ENCODE assay signal across 18 cellular contexts in the genomic region with DNA sequence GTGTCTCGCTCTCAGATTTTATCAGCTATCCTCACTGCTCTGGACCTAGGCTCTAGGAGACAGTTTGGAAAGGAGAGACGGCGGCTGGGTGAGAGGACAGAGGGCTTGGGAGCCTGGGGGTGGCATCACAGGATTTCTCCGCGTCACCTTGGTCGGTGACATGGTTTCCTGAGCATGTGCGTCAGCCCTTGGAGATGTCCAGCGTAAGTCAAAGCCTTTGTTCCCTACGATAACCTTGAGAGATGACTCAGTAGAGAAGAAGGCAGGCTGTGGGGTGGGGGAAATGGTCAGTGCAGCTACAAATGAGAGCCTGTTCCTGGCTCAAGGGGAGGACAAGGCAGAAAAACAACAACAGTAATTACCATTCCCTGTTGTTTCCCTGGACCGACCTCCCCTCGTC.
A peak's percentile ranks its signal among the peaks of the same experiment; 100 is the strongest.
DNase-seq lines count a peak whose midpoint lies in the region; ATAC-seq and TF ChIP-seq lines count a peak whose summit lies in the region.
"Had no signal": no experiment of that assay in that cellular context is flagged by ENCODE, and none has a peak within 500 bp of the region (broad histone marks: within the 10 kb centered on the region; RNA-seq: fewer than 3 reads in every experiment).

No MANE protein-coding gene starts in this region.

- H3K9ac ChIP-seq in SK-N-SH (no peak overlapping the region), trophoblast cell (ENCODE audit: low read length) (no peak overlapping the region)

- H3K4me3 ChIP-seq in SK-N-SH (ENCODE audit: low read depth in 2 of 2, low read length in 1 of 2) (no peak overlapping the region), fibroblast of mammary gland (ENCODE audit: control insufficient read depth, low read depth, low read length) (no peak overlapping the region), trophoblast cell (ENCODE audit: low read depth, low read length) (no peak overlapping the region)
- H3K4me3 ChIP-seq: esophagus squamous epithelium, psoas muscle, suprapubic skin had no signal

- no peak overlapping the region for H2AK5ac ChIP-seq in trophoblast cell (ENCODE audit: low read length)

- no peaks in the 10 kb centered on the region for H4K20me1 ChIP-seq in SK-N-SH (ENCODE audit: insufficient read depth)

- H3K79me1 ChIP-seq in trophoblast cell (ENCODE audit: low read length), result peaks cover 24% of the 10 kb centered on the region

- no peak overlapping the region for H3K14ac ChIP-seq in trophoblast cell (ENCODE audit: low read length)

- H3K79me2 ChIP-seq in SK-N-SH (ENCODE audit: insufficient read depth), result no peaks in the 10 kb centered on the region
- H3K79me2 ChIP-seq in trophoblast cell (ENCODE audit: control insufficient read depth, insufficient read depth, low read length, poor library complexity), result no peaks in the 10 kb centered on the region

- H2BK120ac ChIP-seq in trophoblast cell (ENCODE audit: insufficient read depth, low read length, poor library complexity), result peak overlapping the region; percentile 82

- H3K9me3 ChIP-seq in SK-N-SH, result no peaks in the 10 kb centered on the region
- H3K9me3 ChIP-seq in trophoblast cell (ENCODE audit: insufficient read depth, low read depth, low read length), result no peaks in the 10 kb centered on the region
- H3K9me3 ChIP-seq: esophagus squamous epithelium, psoas muscle, suprapubic skin had no signal

- CTCF ChIA-PET in SK-N-SH (lab: Yijun Ruan, JAX), result interaction anchor here (0.6 to 1.2 kb wide), 2 partner anchors 22 to 83 kb away, joined by 3 to 4 read pairs; no protein-coding TSS in a partner anchor

- no peak for TF ChIP-seq EP300 in SK-N-SH (IDR thresholded peaks at IDR 0.05; ENCODE audit: borderline replicate concordance in 1 of 2, low read depth in 1 of 2, low read length in 1 of 2)

- WGBS in SK-N-SH (ENCODE audit: low lambda C conversion rate), result 81% methylated on average over 11 of the region's 11 CpGs
- no CpG with 5 or more reads among the region's 11 CpGs for WGBS in trophoblast cell (ENCODE audit: extremely low coverage, insufficient coverage, insufficient read length)

- in situ Hi-C loops in ACHN (cut with HindIII; ENCODE audit: low pct_ligation_motif_present, low pct_unique_long_range_greater_than_20kb, low sequenced_read_pairs), result no loop called here

- TF ChIP-seq CTCF in SK-N-SH (IDR thresholded peaks at IDR 0.05), result no peak
- no peak for TF ChIP-seq CTCF in fibroblast of mammary gland (conservative IDR thresholded peaks at IDR 0.05; ENCODE audit: control insufficient read depth, insufficient read depth, low read depth, low read length)

- no peak overlapping the region for H2BK12ac ChIP-seq in trophoblast cell (ENCODE audit: low read length)

- no peak overlapping the region for H3K18ac ChIP-seq in trophoblast cell (ENCODE audit: low read length)

- H3F3A ChIP-seq in SK-N-SH (replicated peaks; ENCODE audit: insufficient read depth), result no peaks in the 10 kb centered on the region

- no peaks in the 10 kb centered on the region for H3K9me2 ChIP-seq in SK-N-SH

- peak overlapping the region; percentile 74 for H4K91ac ChIP-seq in trophoblast cell (ENCODE audit: low read depth, low read length)

- DNase-seq in HCEC 1CT, result peak; percentile 24
- DNase-seq in SK-N-SH, result no peak
- DNase-seq in fibroblast of mammary gland (ENCODE audit: low read depth), result peak; percentile 7
- DNase-seq in trophoblast cell, result peak; percentile 99
- no peak for DNase-seq in ACHN
- DNase-seq in cerebellar nuclear complex (lab: John Stamatoyannopoulos, UW), result no peak
- no peak for DNase-seq in Kasumi-1 (lab: John Stamatoyannopoulos, UW)
- DNase-seq: activated CD4-positive, alpha-beta T cell treated with anti-CD3 and anti-CD28 coated beads, Interleukin-2, amount 50 U/mL, for 4 hours; Calu3; esophagus squamous epithelium; kidney; MM.1S; NCI-H1694 treated with DMSO at 0.1 percent for 48 hours; psoas muscle; RPMI8226; SW 1271 had no signal

- TF ChIP-seq RAD21 in SK-N-SH (IDR thresholded peaks at IDR 0.05; ENCODE audit: low read length), result no peak

- H3K27me3 ChIP-seq in SK-N-SH (ENCODE audit: insufficient read depth) (no peaks in the 10 kb centered on the region), trophoblast cell (ENCODE audit: insufficient read depth, low read length) (no peaks in the 10 kb centered on the region)
- H3K27me3 ChIP-seq: esophagus squamous epithelium, suprapubic skin had no signal

- H4K12ac ChIP-seq in trophoblast cell (ENCODE audit: low read depth, low read length), result peak overlapping the region; percentile 58

- H3K27ac ChIP-seq in SK-N-SH (ENCODE audit: low read depth in 2 of 2, low read length in 1 of 2), result no peak overlapping the region
- peak overlapping the region; percentile 94 for H3K27ac ChIP-seq in trophoblast cell (ENCODE audit: low read depth, low read length)
- H3K27ac ChIP-seq: esophagus squamous epithelium, psoas muscle, suprapubic skin had no signal

- peak overlapping the region; percentile 79 for H2BK5ac ChIP-seq in trophoblast cell (ENCODE audit: low read depth, low read length, poor library complexity)

- H2AFZ ChIP-seq in SK-N-SH (ENCODE audit: low read depth) (no peak overlapping the region), trophoblast cell (ENCODE audit: insufficient read depth, low read length, poor library complexity) (no peak overlapping the region)

- H3K23ac ChIP-seq in trophoblast cell (ENCODE audit: low read length), result no peak overlapping the region

- no peak overlapping the region for H3K4ac ChIP-seq in trophoblast cell (ENCODE audit: low read depth, low read length)

- no peak overlapping the region for H4K8ac ChIP-seq in trophoblast cell (ENCODE audit: low read depth, low read length)

- no peak overlapping the region for H3K4me2 ChIP-seq in SK-N-SH
- no peak overlapping the region for H3K4me2 ChIP-seq in trophoblast cell (ENCODE audit: low read length)

- no peak for ATAC-seq in HG03025 (IDR thresholded peaks at IDR 0.05; ENCODE audit: low FRiP score, unreplicated experiment)
- ATAC-seq: psoas muscle had no signal

- POLR2A ChIA-PET in SK-N-SH (lab: Yijun Ruan, JAX), result no interaction called here

- H3K36me3 ChIP-seq in SK-N-SH (replicated peaks in 1 of 2; ENCODE audit: control insufficient read depth in 1 of 2, insufficient read depth in 2 of 2, low read length in 1 of 2), result no peaks in the 10 kb centered on the region
- no peaks in the 10 kb centered on the region for H3K36me3 ChIP-seq in trophoblast cell (ENCODE audit: control insufficient read depth in 1 of 2, insufficient read depth in 2 of 2, low read length in 2 of 2)
- H3K36me3 ChIP-seq: esophagus squamous epithelium, suprapubic skin had no signal

- H3K4me1 ChIP-seq in SK-N-SH (ENCODE audit: control insufficient read depth in 1 of 2, insufficient read depth in 2 of 2, low read depth in 1 of 2, low read length in 1 of 2), result no peaks in the 10 kb centered on the region
- peaks cover 9 to 17% of the 10 kb centered on the region in 2 experiments for H3K4me1 ChIP-seq in trophoblast cell (ENCODE audit: control insufficient read depth in 1 of 2, insufficient read depth in 2 of 2, low read length in 2 of 2)
- H3K4me1 ChIP-seq: esophagus squamous epithelium, psoas muscle, suprapubic skin had no signal

TF ChIP-seq in SK-N-SH, 30 proteins besides CTCF, POLR2A, EP300 and RAD21:
- TF ChIP-seq FOSL2 (IDR thresholded peaks at IDR 0.05; ENCODE audit: borderline replicate concordance, low read depth) (peak; percentile 18; the same call in 1 of the 2 replicates), CHD2 (IDR thresholded peaks at IDR 0.05; ENCODE audit: low read length, partially characterized antibody) (no peak), MEF2A (IDR thresholded peaks at IDR 0.05; ENCODE audit: borderline replicate concordance, low read depth) (no peak), TCF12 (IDR thresholded peaks at IDR 0.05) (no peak)

Comparison
In these comparisons a context has a peak if more than half of its experiments do, and no peak if none do; other contexts are left out.
1. DNase-seq: peak in HCEC 1CT (single experiment), fibroblast of mammary gland (single experiment) and trophoblast cell (2 of 2); none in SK-N-SH (single experiment), ACHN (single experiment), cerebellar nuclear complex (0 of 2) and Kasumi-1 (0 of 2).